In the genomic region with DNA sequence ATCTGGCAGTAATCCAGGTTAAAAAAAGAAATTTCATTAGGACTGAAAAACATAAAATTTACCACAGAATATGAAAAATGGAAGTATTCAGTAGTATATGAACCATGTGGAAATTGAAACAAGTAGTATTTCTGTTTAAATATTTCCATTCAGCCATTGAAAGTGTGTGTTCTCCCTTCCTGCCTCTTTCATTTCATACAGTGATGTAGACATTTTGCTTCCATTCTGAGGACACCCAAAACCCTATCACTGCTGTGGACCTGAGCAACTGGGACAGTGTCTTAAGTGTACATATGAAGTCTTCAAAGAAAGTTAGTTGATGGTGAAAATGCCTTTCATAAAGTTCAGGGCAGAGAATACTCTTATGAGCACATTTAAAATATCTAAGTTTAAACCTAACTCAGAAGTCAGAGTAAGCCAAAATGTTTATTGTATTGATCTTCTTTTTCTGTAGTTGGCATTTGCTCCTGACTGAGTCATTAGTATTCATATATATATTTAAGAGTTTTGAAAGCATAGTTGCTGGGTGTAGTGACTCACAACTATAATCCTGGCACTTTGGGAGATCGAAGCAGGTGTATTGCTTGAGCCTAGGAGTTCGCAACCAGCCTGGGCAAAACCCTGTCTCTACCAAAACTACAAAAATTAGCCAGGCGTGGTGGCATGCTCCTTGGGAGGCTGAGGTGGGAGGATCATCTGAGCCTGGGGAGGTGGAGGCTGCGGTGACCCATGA, we compare ENCODE assay signal across 20 cellular contexts.
DNase-seq lines count a peak whose midpoint lies in the region; ATAC-seq and TF ChIP-seq lines count a peak whose summit lies in the region.
"Had no signal": no experiment of that assay in that cellular context is flagged by ENCODE, and none has a peak within 500 bp of the region (broad histone marks: within the 10 kb centered on the region; RNA-seq: fewer than 3 reads in every experiment).

No MANE protein-coding gene starts in this region.

- POLR2A ChIA-PET in T-cell (lab: Charles Lee): no interaction called here

- peaks cover 41% of the 10 kb centered on the region for H3K4me1 Mint-ChIP-seq in T-helper 2 cell treated with Interferon-gamma antibody and Interleukin-4, amounts not matched to agents 5 μg/mL and 100 μg/mL, for 36 hours (ENCODE audit: low read depth)
- H3K4me1 Mint-ChIP-seq in CD14-positive monocyte: peaks cover 8% of the 10 kb centered on the region
- H3K4me1 Mint-ChIP-seq in T-cell: peaks cover 47 to 64% (median 61%) of the 10 kb centered on the region in 3 donors

- intact Hi-C loops in CD14-positive monocyte (cut with micrococcal nuclease): no loop called here

- DNase-seq in T-helper 2 cell treated with Interferon-gamma antibody and Interleukin-4, amounts not matched to agents 5 μg/mL and 100 μg/mL, for 36 hours (ENCODE audit: low spot score): no peak
- DNase-seq in T-helper 2 cell (no peak), CD14-positive monocyte (ENCODE audit: low spot score) (no peak), T-cell (no peak), NCI-H69 (lab: John Stamatoyannopoulos, UW) (no peak), nucleus accumbens (lab: John Stamatoyannopoulos, UW) (no peak), left lobe of liver (ENCODE audit: low spot score) (no peak)
- DNase-seq: 8988T; activated naive CD4-positive, alpha-beta T cell treated with anti-CD3 and anti-CD28 coated beads, Interleukin-2, amount 50 U/mL, for 16 hours; foreskin melanocyte; kidney glomerular epithelial cell; NCI-H1417 treated with DMSO at 0.1 percent for 48 hours; NCI-H526; SHP77; small intestine; stimulated activated CD4-positive, alpha-beta T cell treated with anti-CD3 and anti-CD28 coated beads, Interleukin-4, amount 100 ng/mL, for 1 hour; substantia nigra had no signal

- H3K9me3 Mint-ChIP-seq in T-helper 2 cell treated with Interferon-gamma antibody and Interleukin-4, amounts not matched to agents 5 μg/mL and 100 μg/mL, for 36 hours: no peaks in the 10 kb centered on the region
- H3K9me3 Mint-ChIP-seq in CD14-positive monocyte: no peaks in the 10 kb centered on the region
- H3K9me3 Mint-ChIP-seq in T-cell: no peaks in the 10 kb centered on the region
- H3K9me3 Mint-ChIP-seq: brain, neural crest cell had no signal

- ATAC-seq in T-cell (replicated peaks in 1 of 4) (no peak), esophagus mucosa (peak; percentile 49), left lobe of liver (no peak)

- CTCF ChIA-PET in T-cell (lab: Charles Lee): no interaction called here

- peak overlapping the region; percentile 46 for H3K4me3 Mint-ChIP-seq in T-helper 2 cell treated with Interferon-gamma antibody and Interleukin-4, amounts not matched to agents 5 μg/mL and 100 μg/mL, for 36 hours
- H3K4me3 Mint-ChIP-seq in CD14-positive monocyte (no peak overlapping the region), T-cell (no peak overlapping the region)
- H3K4me3 Mint-ChIP-seq: brain, neural crest cell had no signal

- peak overlapping the region; percentile 70 for H3K27ac Mint-ChIP-seq in T-helper 2 cell treated with Interferon-gamma antibody and Interleukin-4, amounts not matched to agents 5 μg/mL and 100 μg/mL, for 36 hours
- peak overlapping the region in 4 of 7 donors; percentile 51 to 68 (median 60) for H3K27ac Mint-ChIP-seq in CD14-positive monocyte
- H3K27ac Mint-ChIP-seq in T-cell: peak overlapping the region; percentile 47 to 81

- TF ChIP-seq CTCF in CD14-positive monocyte (IDR thresholded peaks at IDR 0.05): no peak

- H3K36me3 Mint-ChIP-seq in T-helper 2 cell treated with Interferon-gamma antibody and Interleukin-4, amounts not matched to agents 5 μg/mL and 100 μg/mL, for 36 hours (ENCODE audit: low read depth): peaks cover 26% of the 10 kb centered on the region
- H3K36me3 Mint-ChIP-seq in CD14-positive monocyte (peaks cover 71 to 76% of the 10 kb centered on the region in 2 donors), T-cell (peaks cover 32% of the 10 kb centered on the region)
- H3K36me3 Mint-ChIP-seq: brain had no signal

- H3K27me3 Mint-ChIP-seq in T-helper 2 cell treated with Interferon-gamma antibody and Interleukin-4, amounts not matched to agents 5 μg/mL and 100 μg/mL, for 36 hours (ENCODE audit: low read depth): no peaks in the 10 kb centered on the region
- H3K27me3 Mint-ChIP-seq in CD14-positive monocyte (ENCODE audit: low read depth in 3 of 3) (no peaks in the 10 kb centered on the region), T-cell (no peaks in the 10 kb centered on the region)
- H3K27me3 Mint-ChIP-seq: brain had no signal
